In genomic region chr11:33543823-33544222, GRCh38 we compare ENCODE assay signal across 18 cellular contexts.
"Had no signal": no experiment of that assay in that cellular context is flagged by ENCODE, and none has a peak within 500 bp of the region (broad histone marks: within the 10 kb centered on the region; RNA-seq: fewer than 3 reads in every experiment).

No MANE protein-coding gene starts in this region.

- H3K9me3 Mint-ChIP-seq: activated naive CD8-positive, alpha-beta T cell treated with anti-CD3 and anti-CD28 coated beads, Interleukin-2, amount 10 ng/mL, durations not matched to agents 7 days and 5 days; activated T-cell treated with anti-CD3 and anti-CD28 coated beads, Interleukin-2, amount 50 U/mL, for 4 hours; nephron progenitor cell; T-helper 2 cell treated with Interferon-gamma antibody and Interleukin-4, amounts not matched to agents 5 μg/mL and 100 μg/mL, for 36 hours had no signal

- DNase-seq: activated CD4-positive, alpha-beta T cell treated with anti-CD3 and anti-CD28 coated beads, Interleukin-2, amount 50 U/mL, for 4 hours; activated CD4-positive, CD25-positive, alpha-beta regulatory T cell treated with anti-CD3 and anti-CD28 coated beads, Interleukin-2, amount 50 U/mL, for 72 hours; activated effector memory CD4-positive, alpha-beta T cell treated with anti-CD3 and anti-CD28 coated beads, Interleukin-2, amount 50 U/mL, for 16 hours; activated naive CD8-positive, alpha-beta T cell treated with anti-CD3 and anti-CD28 coated beads, Interleukin-2, amount 10 ng/mL, durations not matched to agents 7 days and 5 days; activated T-cell treated with anti-CD3 and anti-CD28 coated beads, Interleukin-2, amount 50 U/mL, for 4 hours; hypothalamus; mesendoderm; nephron progenitor cell; sigmoid colon; stimulated activated CD4-positive, alpha-beta T cell treated with anti-CD3 and anti-CD28 coated beads, Interleukin-2, amount 100 ng/mL, for 48 hours; stimulated activated CD8-positive, alpha-beta memory T cell treated with anti-CD3 and anti-CD28 coated beads, Interleukin-4, amount 100 ng/mL, for 48 hours; stimulated activated naive CD8-positive, alpha-beta T cell treated with anti-CD3 and anti-CD28 coated beads, Interleukin-15, Interleukin-2, amounts not matched to agents 100 U/mL and 50 U/mL, for 24 hours; SW 1271; testis had no signal

- H3K36me3 Mint-ChIP-seq: activated naive CD8-positive, alpha-beta T cell treated with anti-CD3 and anti-CD28 coated beads, Interleukin-2, amount 10 ng/mL, durations not matched to agents 7 days and 5 days had no signal

- ATAC-seq: activated T-cell treated with anti-CD3 and anti-CD28 coated beads, Interleukin-2, amount 50 U/mL, for 4 hours; stimulated activated naive CD8-positive, alpha-beta T cell treated with anti-CD3 and anti-CD28 coated beads, Interleukin-15, Interleukin-2, amounts not matched to agents 100 U/mL and 50 U/mL, for 24 hours had no signal

- H3K27me3 ChIP-seq: ascending aorta, cardiac muscle cell, sigmoid colon, testis had no signal

- FAIRE-seq: colon had no signal

- H3K4me3 ChIP-seq: ascending aorta, cardiac muscle cell, sigmoid colon, testis had no signal

- H3K27ac Mint-ChIP-seq: activated naive CD8-positive, alpha-beta T cell treated with anti-CD3 and anti-CD28 coated beads, Interleukin-2, amount 10 ng/mL, durations not matched to agents 7 days and 5 days; nephron progenitor cell; T-helper 2 cell treated with Interferon-gamma antibody and Interleukin-4, amounts not matched to agents 5 μg/mL and 100 μg/mL, for 36 hours had no signal

- H3K4me1 ChIP-seq: ascending aorta, sigmoid colon, testis had no signal

- H3K27ac ChIP-seq: ascending aorta, cardiac muscle cell, sigmoid colon, testis had no signal

- H3K4me3 Mint-ChIP-seq: activated naive CD8-positive, alpha-beta T cell treated with anti-CD3 and anti-CD28 coated beads, Interleukin-2, amount 10 ng/mL, durations not matched to agents 7 days and 5 days; activated T-cell treated with anti-CD3 and anti-CD28 coated beads, Interleukin-2, amount 50 U/mL, for 4 hours; nephron progenitor cell; T-helper 2 cell treated with Interferon-gamma antibody and Interleukin-4, amounts not matched to agents 5 μg/mL and 100 μg/mL, for 36 hours had no signal
